Comparison of ENCODE assay signal across 8 cellular contexts in the genomic region with DNA sequence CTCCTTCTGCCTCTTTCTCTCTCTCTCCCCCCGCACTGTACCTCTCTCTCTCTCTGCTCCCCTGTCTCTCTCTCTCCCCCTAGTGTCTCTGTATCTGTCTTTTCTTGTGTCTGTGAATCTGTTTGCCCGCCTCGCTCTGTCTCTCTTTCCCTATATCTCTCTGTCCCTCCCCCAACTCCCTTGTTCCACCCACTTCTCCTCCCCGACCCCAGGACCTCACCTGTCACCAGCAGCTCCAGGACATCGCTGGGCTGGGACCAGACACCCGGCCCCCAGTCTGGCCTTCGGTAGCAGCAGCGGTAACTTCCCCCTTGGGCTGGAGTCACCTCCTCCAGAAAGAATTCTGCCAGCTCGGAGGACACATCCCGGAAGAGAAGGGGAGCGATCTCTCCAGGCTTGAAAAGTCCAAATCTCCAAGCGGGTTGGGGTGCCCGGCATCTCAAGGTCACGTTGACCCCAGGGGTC. TPM values are rescaled to one million over a fixed set of nuclear protein-coding genes. Genes with fewer than 3 reads are reported as not detected.
DNase-seq lines count a peak whose midpoint lies in the region; ATAC-seq and TF ChIP-seq lines count a peak whose summit lies in the region.

No MANE protein-coding gene starts in this region.

- intact Hi-C loops in natural killer cell (cut with micrococcal nuclease) = no loop called here

- peaks cover 4% of the 10 kb centered on the region for H3K27me3 Mint-ChIP-seq in endothelial cell (ENCODE audit: unreplicated experiment)
- H3K27me3 Mint-ChIP-seq in natural killer cell (ENCODE audit: low read depth in 2 of 2) = peaks cover 0 to 11% of the 10 kb centered on the region in 2 donors

- H3K27ac Mint-ChIP-seq in endothelial cell (ENCODE audit: unreplicated experiment) = no peak overlapping the region
- H3K27ac Mint-ChIP-seq in natural killer cell = peak overlapping the region; percentile 92 to 93

- H3K4me1 Mint-ChIP-seq in endothelial cell (ENCODE audit: unreplicated experiment) = peaks cover 6% of the 10 kb centered on the region
- peaks cover 17 to 23% of the 10 kb centered on the region in 2 donors for H3K4me1 Mint-ChIP-seq in natural killer cell

- ATAC-seq in natural killer cell = peak; percentile 34 to 58 (median 41)
- ATAC-seq in GM18858 (IDR thresholded peaks at IDR 0.05; ENCODE audit: unreplicated experiment) = no peak

- POLR2A ChIA-PET in HEK293T (lab: Yijun Ruan, JAX) = no interaction called here

- H3K36me3 Mint-ChIP-seq in endothelial cell (ENCODE audit: low read depth, unreplicated experiment) = no peaks in the 10 kb centered on the region
- H3K36me3 Mint-ChIP-seq in natural killer cell = no peaks in the 10 kb centered on the region

- TF ChIP-seq CTCF in endothelial cell (IDR thresholded peaks at IDR 0.05; ENCODE audit: unreplicated experiment) = no peak
- TF ChIP-seq CTCF in natural killer cell (IDR thresholded peaks at IDR 0.05) = no peak

- DNase-seq in DMS 273 (lab: John Stamatoyannopoulos, UW; ENCODE audit: unreplicated experiment) (peak; percentile 36), DMS 273 treated with DMSO at 0.1 percent for 48 hours (lab: John Stamatoyannopoulos, UW) (no peak), RPMI8226 (peak; percentile 52), endothelial cell (ENCODE audit: low spot score) (no peak), natural killer cell (no peak), HEK293T (ENCODE audit: extremely low spot score) (no peak), NCI-H1105 treated with DMSO at 0.1 percent for 48 hours (lab: John Stamatoyannopoulos, UW) (no peak)

- CTCF ChIA-PET in HEK293T (lab: Yijun Ruan, JAX) = interaction anchor here (0.6 kb wide), 1 partner anchor 171 kb away, joined by 3 read pairs; no protein-coding TSS in a partner anchor

- H3K4me3 Mint-ChIP-seq in endothelial cell (ENCODE audit: unreplicated experiment) (peak overlapping the region; percentile 56), natural killer cell (peak overlapping the region; percentile 98)

- H3K9me3 Mint-ChIP-seq in endothelial cell (ENCODE audit: unreplicated experiment) (no peaks in the 10 kb centered on the region), natural killer cell (no peaks in the 10 kb centered on the region)

TF ChIP-seq in HEK293T, 16 proteins besides CTCF, POLR2A, EP300 and RAD21:
- TF ChIP-seq SUZ12 (IDR thresholded peaks at IDR 0.05) (no peak), HDGF (IDR thresholded peaks at IDR 0.05; ENCODE audit: borderline replicate concordance) (no peak), ARNT (IDR thresholded peaks at IDR 0.05) (no peak)
- TF ChIP-seq, protein P1, sequence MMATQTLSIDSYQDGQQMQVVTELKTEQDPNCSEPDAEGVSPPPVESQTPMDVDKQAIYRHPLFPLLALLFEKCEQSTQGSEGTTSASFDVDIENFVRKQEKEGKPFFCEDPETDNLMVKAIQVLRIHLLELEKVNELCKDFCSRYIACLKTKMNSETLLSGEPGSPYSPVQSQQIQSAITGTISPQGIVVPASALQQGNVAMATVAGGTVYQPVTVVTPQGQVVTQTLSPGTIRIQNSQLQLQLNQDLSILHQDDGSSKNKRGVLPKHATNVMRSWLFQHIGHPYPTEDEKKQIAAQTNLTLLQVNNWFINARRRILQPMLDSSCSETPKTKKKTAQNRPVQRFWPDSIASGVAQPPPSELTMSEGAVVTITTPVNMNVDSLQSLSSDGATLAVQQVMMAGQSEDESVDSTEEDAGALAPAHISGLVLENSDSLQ (IDR thresholded peaks at IDR 0.05) = no peak
TF ChIP-seq in HEK293T: peak in this region for 0.

RNA-seq across cellular contexts. Expression of gene OSCAR, which starts 3.9 kb away (rescaled TPM):
- total RNA-seq in endothelial cell (ENCODE audit: unreplicated experiment) (0.21 TPM), natural killer cell (1 to 10 TPM; 2.3 to 5.4 (median 4.4) TPM)

RNA-seq across cellular contexts. Expression of gene NDUFA3, which starts 6.0 kb away (rescaled TPM):
- total RNA-seq in endothelial cell (ENCODE audit: unreplicated experiment) (126 TPM), natural killer cell (10 to 100 TPM; 48.4 to 91.9 (median 71.4) TPM)

RNA-seq across cellular contexts. Expression of gene TARM1, which starts 15.5 kb away (rescaled TPM):
- total RNA-seq in endothelial cell (ENCODE audit: unreplicated experiment) (not detected), natural killer cell (not detected)

RNA-seq across cellular contexts. Expression of gene TFPT, which starts 18.8 kb away (rescaled TPM):
- total RNA-seq in endothelial cell (ENCODE audit: unreplicated experiment) (24.8 TPM), natural killer cell (10 to 100 TPM; 14.1 to 14.4 (median 14.2) TPM)

RNA-seq across cellular contexts. Expression of gene PRPF31, which starts 18.9 kb away (rescaled TPM):
- total RNA-seq in endothelial cell (ENCODE audit: unreplicated experiment) (71.7 TPM), natural killer cell (10 to 100 TPM; 64.4 to 65.9 (median 64.9) TPM)

Comparison
In these comparisons a context has a peak if more than half of its experiments do, and no peak if none do; other contexts are left out.
1. DNase-seq: peak in DMS 273 (single experiment) and RPMI8226 (single experiment); none in DMS 273 treated with DMSO at 0.1 percent for 48 hours (single experiment), endothelial cell (single experiment), natural killer cell (single experiment), HEK293T (single experiment) and NCI-H1105 treated with DMSO at 0.1 percent for 48 hours (single experiment).